Comparison of ENCODE assay signal across 8 cellular contexts in the genomic region with DNA sequence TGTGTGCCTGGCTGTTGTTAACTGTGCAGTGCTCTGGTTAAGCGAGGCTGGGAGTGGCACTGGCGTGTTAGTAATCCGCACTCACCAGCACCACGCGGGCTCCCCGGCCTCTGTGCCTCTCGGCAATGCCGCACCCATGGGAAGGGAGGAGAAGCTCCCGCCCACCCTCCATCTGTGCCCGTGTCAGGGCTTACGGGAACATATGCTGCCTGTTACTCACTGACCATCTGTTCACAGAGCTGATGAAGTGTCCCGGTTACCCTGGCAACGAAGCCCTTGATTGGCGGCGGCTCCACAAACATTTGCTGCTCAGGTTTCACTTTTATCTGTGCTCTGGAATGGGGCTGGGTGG.
A peak's percentile ranks its signal among the peaks of the same experiment; 100 is the strongest.
DNase-seq lines count a peak whose midpoint lies in the region; ATAC-seq and TF ChIP-seq lines count a peak whose summit lies in the region.

No MANE protein-coding gene starts in this region.

- ATAC-seq in GM19467 (IDR thresholded peaks at IDR 0.05; ENCODE audit: unreplicated experiment) (peak; percentile 96), HG03469 (IDR thresholded peaks at IDR 0.05; ENCODE audit: unreplicated experiment) (peak; percentile 61)

- CTCF ChIA-PET in Caco-2 (lab: Charles Lee): no interaction called here

- POLR2A ChIA-PET in Caco-2 (lab: Charles Lee): no interaction called here

- peak overlapping the region; percentile 37 for H3K4me3 Mint-ChIP-seq in Caco-2 (ENCODE audit: unreplicated experiment)

- TF ChIP-seq CTCF in Caco-2 (IDR thresholded peaks at IDR 0.05; ENCODE audit: insufficient read depth in 1 of 2, low read depth in 1 of 2, low read length in 1 of 2, severe bottlenecking in 1 of 2, unreplicated experiment in 1 of 2): no peak

- no peaks in the 10 kb centered on the region for H3K9me3 ChIP-seq in Caco-2
- peaks cover 6% of the 10 kb centered on the region for H3K9me3 ChIP-seq in adipocyte (ENCODE audit: control insufficient read depth, low read length)

- no peaks in the 10 kb centered on the region for H3K4me1 Mint-ChIP-seq in Caco-2 (ENCODE audit: low read depth, unreplicated experiment)

- intact Hi-C loops in Caco-2 (cut with micrococcal nuclease; ENCODE audit: unreplicated experiment) (no loop called here), cardiac septum (cut with DNase I) (no loop called here)

- H3K4me1 ChIP-seq in Caco-2: peaks cover 21% of the 10 kb centered on the region
- peaks cover 17% of the 10 kb centered on the region for H3K4me1 ChIP-seq in adipocyte (ENCODE audit: control insufficient read depth, insufficient read depth, low read length)

- no peaks in the 10 kb centered on the region for H3K27me3 Mint-ChIP-seq in Caco-2 (ENCODE audit: insufficient read depth, unreplicated experiment)

- no peaks in the 10 kb centered on the region for H3K36me3 Mint-ChIP-seq in Caco-2 (ENCODE audit: insufficient read depth, unreplicated experiment)

- BruUV-seq in Caco-2 (replicated peaks; lab: Mats Ljungman, UMichigan): no TSS peak

- H3K9ac ChIP-seq in adipocyte (ENCODE audit: low read length): peak overlapping the region; percentile 38

- peak overlapping the region; percentile 63 for H3K27ac Mint-ChIP-seq in Caco-2 (ENCODE audit: unreplicated experiment)

- no peaks in the 10 kb centered on the region for H3K9me3 Mint-ChIP-seq in Caco-2 (ENCODE audit: unreplicated experiment)

- H3K4me3 ChIP-seq in Caco-2 (ENCODE audit: low read depth, low read length): no peak overlapping the region
- peak overlapping the region; percentile 67 for H3K4me3 ChIP-seq in adipocyte (ENCODE audit: low read length)

- no peaks in the 10 kb centered on the region for H3K27me3 ChIP-seq in Caco-2 (replicated peaks; ENCODE audit: control insufficient read depth, insufficient read depth, low read length)
- no peaks in the 10 kb centered on the region for H3K27me3 ChIP-seq in adipocyte (replicated peaks; ENCODE audit: control insufficient read depth, insufficient read depth, low read length)

- H3K36me3 ChIP-seq in Caco-2 (ENCODE audit: control insufficient read depth, insufficient read depth, low read length) (no peaks in the 10 kb centered on the region), adipocyte (ENCODE audit: control insufficient read depth, insufficient read depth, low read length, severe bottlenecking) (no peaks in the 10 kb centered on the region)

- DNase-seq in Caco-2: peak; percentile 86 to 90
- DNase-seq in NCI-H524 treated with DMSO at 0.1 percent for 48 hours (lab: John Stamatoyannopoulos, UW): peak; percentile 99
- DNase-seq in adipocyte (ENCODE audit: low read depth): peak; percentile 99
- DNase-seq in cardiac septum (ENCODE audit: low spot score): peak; percentile 78
- peak; percentile 6 for DNase-seq in pons (ENCODE audit: low spot score)
- no peak for DNase-seq in effector CD8-positive, alpha-beta T cell (lab: John Stamatoyannopoulos, UW)
